ENCODE assay signal across 14 cellular contexts in the genomic region with DNA sequence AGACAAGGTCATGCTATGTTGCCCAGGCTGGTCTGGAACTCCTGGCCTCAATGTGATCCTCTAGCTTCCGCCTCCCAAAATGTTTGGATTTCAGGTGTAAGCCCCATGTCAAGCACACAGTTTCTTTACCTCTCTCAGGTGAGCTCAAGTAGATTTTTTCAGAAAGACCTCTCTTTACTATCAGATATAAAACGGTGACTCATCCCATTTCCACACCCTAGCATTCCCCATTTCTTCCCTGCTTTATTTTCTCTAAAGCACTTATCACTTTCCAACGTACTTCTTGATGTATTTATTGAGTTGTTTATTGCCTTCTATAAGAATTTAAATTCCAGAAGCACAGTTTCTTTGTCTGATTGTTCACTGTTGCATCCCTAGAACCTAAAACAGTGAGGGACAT. TPM values are rescaled to one million over a fixed set of nuclear protein-coding genes. Genes with fewer than 3 reads are reported as not detected.
DNase-seq lines count a peak whose midpoint lies in the region; ATAC-seq and TF ChIP-seq lines count a peak whose summit lies in the region.
"Had no signal": no experiment of that assay in that cellular context is flagged by ENCODE, and none has a peak within 500 bp of the region (broad histone marks: within the 10 kb centered on the region; RNA-seq: fewer than 3 reads in every experiment).

No MANE protein-coding gene starts in this region.

- H3K36me3 ChIP-seq in CD4-positive, CD25-positive, alpha-beta regulatory T cell (ENCODE audit: control insufficient read depth, insufficient read depth, low read length) = peaks cover 17% of the 10 kb centered on the region
- H3K36me3 ChIP-seq in mammary epithelial cell (ENCODE audit: insufficient read depth, low read length) (peaks cover 2% of the 10 kb centered on the region), suprapubic skin (peaks cover 10% of the 10 kb centered on the region)

- peak overlapping the region in 2 of 4 donors; percentile 61 to 67 for H3K4me3 Mint-ChIP-seq in CD4-positive, CD25-positive, alpha-beta regulatory T cell
- H3K4me3 Mint-ChIP-seq in IgD-negative memory B cell (peak overlapping the region in 1 of 4 donors; percentile 34), memory B cell (no peak overlapping the region)
- H3K4me3 Mint-ChIP-seq: CD14-positive monocyte had no signal

- peaks cover 27% of the 10 kb centered on the region for H3K36me3 Mint-ChIP-seq in CD4-positive, CD25-positive, alpha-beta regulatory T cell
- H3K36me3 Mint-ChIP-seq in IgD-negative memory B cell (peaks cover 6% of the 10 kb centered on the region), memory B cell (peaks cover 18% of the 10 kb centered on the region)

- H3K4me1 Mint-ChIP-seq in CD4-positive, CD25-positive, alpha-beta regulatory T cell = peaks cover 33 to 71% (median 55%) of the 10 kb centered on the region in 4 donors
- H3K4me1 Mint-ChIP-seq in IgD-negative memory B cell = peaks cover 21 to 46% (median 36%) of the 10 kb centered on the region in 3 donors
- H3K4me1 Mint-ChIP-seq in memory B cell = peaks cover 18% of the 10 kb centered on the region

- H3K9ac ChIP-seq in mammary epithelial cell (ENCODE audit: insufficient read depth, low read length) = no peak overlapping the region

- H3K27ac ChIP-seq in CD4-positive, CD25-positive, alpha-beta regulatory T cell (ENCODE audit: insufficient read depth, low read length, poor library complexity, severe bottlenecking) = no peak overlapping the region
- H3K27ac ChIP-seq in mammary epithelial cell (ENCODE audit: insufficient read depth, low read depth, low read length) = no peak overlapping the region
- H3K27ac ChIP-seq in suprapubic skin = no peak overlapping the region

- H3K27me3 Mint-ChIP-seq in CD4-positive, CD25-positive, alpha-beta regulatory T cell = peaks cover 5% of the 10 kb centered on the region
- no peaks in the 10 kb centered on the region for H3K27me3 Mint-ChIP-seq in IgD-negative memory B cell
- H3K27me3 Mint-ChIP-seq in memory B cell = no peaks in the 10 kb centered on the region

- no peaks in the 10 kb centered on the region for H3K9me3 Mint-ChIP-seq in CD4-positive, CD25-positive, alpha-beta regulatory T cell
- peaks cover 0 to 3% (median 0%) of the 10 kb centered on the region in 3 donors for H3K9me3 Mint-ChIP-seq in IgD-negative memory B cell
- no peaks in the 10 kb centered on the region for H3K9me3 Mint-ChIP-seq in memory B cell

- DNase-seq in CD4-positive, CD25-positive, alpha-beta regulatory T cell = no peak
- DNase-seq in mammary epithelial cell (peak; percentile 21), memory B cell (ENCODE audit: low spot score in 2 of 2) (no peak), suprapubic skin (ENCODE audit: low spot score in 2 of 2) (no peak)
- DNase-seq in activated naive CD4-positive, alpha-beta T cell treated with anti-CD3 and anti-CD28 coated beads, Interleukin-2, amount 50 U/mL, for 16 hours = no peak
- DNase-seq: DND-41, GF-D8, NCI-H1694 treated with DMSO at 0.1 percent for 48 hours, Right ventricle myocardium superior had no signal

- intact Hi-C loops in mammary epithelial cell (cut with micrococcal nuclease) = no loop called here

- no peak overlapping the region for H3K4me3 ChIP-seq in CD4-positive, CD25-positive, alpha-beta regulatory T cell (ENCODE audit: low read depth, low read length)
- no peak overlapping the region for H3K4me3 ChIP-seq in mammary epithelial cell (replicated peaks in 1 of 3; ENCODE audit: insufficient read depth in 1 of 3, low read depth in 2 of 3, low read length in 3 of 3)
- no peak overlapping the region for H3K4me3 ChIP-seq in suprapubic skin

- TF ChIP-seq EP300 in suprapubic skin (IDR thresholded peaks at IDR 0.05) = no peak

- H3K27ac Mint-ChIP-seq in CD4-positive, CD25-positive, alpha-beta regulatory T cell = peak overlapping the region in 2 of 3 donors; percentile 15 to 18
- peak overlapping the region in 2 of 3 donors; percentile 11 to 77 for H3K27ac Mint-ChIP-seq in IgD-negative memory B cell
- H3K27ac Mint-ChIP-seq in memory B cell = peak overlapping the region; percentile 11

- H3K9me3 ChIP-seq in CD4-positive, CD25-positive, alpha-beta regulatory T cell (ENCODE audit: control insufficient read depth in 2 of 2, low read length in 2 of 2) = no peaks in the 10 kb centered on the region
- H3K9me3 ChIP-seq in mammary epithelial cell (replicated peaks; ENCODE audit: insufficient read depth, low read length) (no peaks in the 10 kb centered on the region), suprapubic skin (no peaks in the 10 kb centered on the region)

- in situ Hi-C loops in mammary epithelial cell (cut with MboI; ENCODE audit: low sequenced_read_pairs in 2 of 2) = no loop called here

- no peak for TF ChIP-seq POLR2A in suprapubic skin (IDR thresholded peaks at IDR 0.05)

- no peak for ATAC-seq in CD4-positive, CD25-positive, alpha-beta regulatory T cell (ENCODE audit: low read depth in 2 of 2)
- no peak for ATAC-seq in memory B cell (ENCODE audit: low read depth)
- no peak for ATAC-seq in GM18517 (IDR thresholded peaks at IDR 0.05; ENCODE audit: unreplicated experiment)
- no peak for ATAC-seq in HG03457 (IDR thresholded peaks at IDR 0.05; ENCODE audit: unreplicated experiment)
- ATAC-seq: Panc1 had no signal

- TF ChIP-seq CTCF in mammary epithelial cell (conservative IDR thresholded peaks at IDR 0.05 in 1 of 2, IDR thresholded peaks at IDR 0.05 in 1 of 2; ENCODE audit: extremely low read depth in 1 of 2, insufficient read depth in 1 of 2, low read depth in 1 of 2, low read length in 2 of 2) (no peak), suprapubic skin (IDR thresholded peaks at IDR 0.05) (no peak)

- peaks cover 72% of the 10 kb centered on the region for H3K79me2 ChIP-seq in mammary epithelial cell (ENCODE audit: insufficient read depth, low read length)

- H2AFZ ChIP-seq in mammary epithelial cell (ENCODE audit: low read depth, low read length) = no peak overlapping the region

- H3K4me2 ChIP-seq in mammary epithelial cell (ENCODE audit: insufficient read depth, low read depth, low read length) = no peak overlapping the region

- H3K4me1 ChIP-seq in CD4-positive, CD25-positive, alpha-beta regulatory T cell (ENCODE audit: control insufficient read depth, insufficient read depth, low read length, poor library complexity, severe bottlenecking) = peaks cover 30% of the 10 kb centered on the region
- H3K4me1 ChIP-seq in mammary epithelial cell (ENCODE audit: insufficient read depth, low read length) (peaks cover 8% of the 10 kb centered on the region), suprapubic skin (peaks cover 27% of the 10 kb centered on the region)

- CTCF ChIA-PET in mammary epithelial cell (lab: Charles Lee; ENCODE audit: low non-redundant PET) = no interaction called here

- no peaks in the 10 kb centered on the region for H4K20me1 ChIP-seq in mammary epithelial cell (ENCODE audit: insufficient read depth, low read length)

- no peaks in the 10 kb centered on the region for H3K27me3 ChIP-seq in CD4-positive, CD25-positive, alpha-beta regulatory T cell (ENCODE audit: control insufficient read depth, insufficient read depth, low read length)
- H3K27me3 ChIP-seq in mammary epithelial cell (ENCODE audit: insufficient read depth, low read length) = no peaks in the 10 kb centered on the region
- H3K27me3 ChIP-seq in suprapubic skin = no peaks in the 10 kb centered on the region

- dilution Hi-C loops in mammary epithelial cell (cut with HindIII; ENCODE audit: low sequenced_read_pairs) = no loop called here

- 83% methylated on average over 3 of the region's 3 CpGs for WGBS in mammary epithelial cell (ENCODE audit: low coverage, missing lambda C conversion rate)
- 76% methylated on average over 3 of the region's 3 CpGs for WGBS in suprapubic skin

- no TSS peak for BruUV-seq in mammary epithelial cell (replicated peaks; lab: Mats Ljungman, UMichigan)

RNA-seq across cellular contexts. Expression of a gene that starts 3.7 kb away (rescaled TPM):
- total RNA-seq in CD4-positive, CD25-positive, alpha-beta regulatory T cell = 18.8 TPM
- 10 to 100 TPM; 62.8 to 87.2 (median 79.2) TPM for polyA plus RNA-seq in CD4-positive, CD25-positive, alpha-beta regulatory T cell
- polyA plus RNA-seq in IgD-negative memory B cell (51.7 TPM), mammary epithelial cell (105 TPM)
- total RNA-seq in mammary epithelial cell (10 to 100 TPM; 54.1 to 72.3 TPM), suprapubic skin (10 to 100 TPM; 67.8 to 80.0 (median 71.8) TPM)
- 65.9 TPM for polyA minus RNA-seq in mammary epithelial cell
